Comparison of ENCODE assay signal across 1 cellular context in genomic region chr10:27072436-27073114, GRCh38.
TF ChIP-seq lines count a peak whose summit lies in the region.

No MANE protein-coding gene starts in this region.

TF ChIP-seq in H1, 55 proteins besides CTCF, POLR2A, EP300 and RAD21:
- TF ChIP-seq POU5F1 (IDR thresholded peaks at IDR 0.05; ENCODE audit: low read depth, low read length) (no peak), MAFK (IDR thresholded peaks at IDR 0.05; ENCODE audit: low read depth, low read length) (peak; percentile 38; the same call in 1 of the 2 replicates), BACH1 (IDR thresholded peaks at IDR 0.05; ENCODE audit: low read length) (0 out of 2 replicates have a peak, but pooled peaks have one; percentile 42)
TF ChIP-seq in H1: peak in this region for 2.
